Comparison of ENCODE assay signal across 22 cellular contexts in the genomic region with DNA sequence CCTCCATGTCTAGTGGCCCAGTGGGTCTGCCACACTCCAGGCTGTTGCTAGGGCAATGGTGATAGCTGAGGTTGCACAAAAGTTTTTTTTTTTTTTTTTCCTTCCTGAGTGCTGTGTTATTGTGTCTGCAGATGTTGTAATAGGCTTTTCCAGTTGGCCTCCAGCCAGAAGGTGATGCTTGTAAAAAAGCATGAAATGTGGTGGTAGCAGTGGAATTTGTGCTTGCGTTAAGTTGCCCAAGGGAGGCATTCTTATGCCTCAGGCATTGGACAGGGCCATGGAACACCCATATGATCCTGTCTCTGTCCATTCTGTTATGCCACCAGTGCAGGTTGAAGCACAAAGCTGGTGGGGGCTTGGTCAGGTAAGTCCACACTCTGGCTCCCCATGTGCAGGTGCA.
DNase-seq lines count a peak whose midpoint lies in the region; ATAC-seq and TF ChIP-seq lines count a peak whose summit lies in the region.
"Had no signal": no experiment of that assay in that cellular context is flagged by ENCODE, and none has a peak within 500 bp of the region (broad histone marks: within the 10 kb centered on the region; RNA-seq: fewer than 3 reads in every experiment).

No MANE protein-coding gene starts in this region.

- no peaks in the 10 kb centered on the region for H4K20me1 ChIP-seq in hepatocyte (ENCODE audit: insufficient read depth, poor library complexity, severe bottlenecking)

- H3K27me3 Mint-ChIP-seq in activated T-helper 1 cell treated with anti-CD3 and anti-CD28 coated beads, Interleukin-12 subunit alpha, Interleukin-12 subunit beta, Interleukin-2, Interleukin-4 antibody, amounts not matched to agents 30 ng/mL and 10 ng/mL and 1 ng/mL, durations not matched to agents 14 hours and 24 hours and 36 hours (ENCODE audit: insufficient read depth): no peaks in the 10 kb centered on the region
- H3K27me3 Mint-ChIP-seq: stimulated activated naive CD8-positive, alpha-beta T cell treated with anti-CD3 and anti-CD28 coated beads, Interleukin-15, Interleukin-2, amounts not matched to agents 100 ng/mL and 50 ng/mL, for 24 hours; T-helper 17 cell had no signal

- H2AFZ ChIP-seq in hepatocyte: no peak overlapping the region
- H2AFZ ChIP-seq: GM23338 had no signal

- no peak overlapping the region for H3K4me3 Mint-ChIP-seq in activated T-helper 1 cell treated with anti-CD3 and anti-CD28 coated beads, Interleukin-12 subunit alpha, Interleukin-12 subunit beta, Interleukin-2, Interleukin-4 antibody, amounts not matched to agents 30 ng/mL and 10 ng/mL and 1 ng/mL, durations not matched to agents 14 hours and 24 hours and 36 hours
- H3K4me3 Mint-ChIP-seq: GM23338; nephron; stimulated activated naive CD8-positive, alpha-beta T cell treated with anti-CD3 and anti-CD28 coated beads, Interleukin-15, Interleukin-2, amounts not matched to agents 100 ng/mL and 50 ng/mL, for 24 hours; T-helper 17 cell had no signal

- H3K4me2 ChIP-seq in hepatocyte: no peak overlapping the region
- H3K4me2 ChIP-seq: GM23338 had no signal

- DNase-seq in H4 (ENCODE audit: low spot score) (peak; percentile 64), M059J (ENCODE audit: low read depth) (peak; percentile 1), T1000 (lab: John Stamatoyannopoulos, UW) (peak; percentile 21), hepatocyte (ENCODE audit: low spot score) (peak; percentile 8), right cardiac atrium (no peak), GM19240 (ENCODE audit: insufficient read length, low spot score) (no peak), NCI-H526 treated with DMSO at 0.1 percent for 48 hours (lab: John Stamatoyannopoulos, UW) (no peak)
- no peak for DNase-seq in activated T-helper 1 cell treated with anti-CD3 and anti-CD28 coated beads, Interleukin-12 subunit alpha, Interleukin-12 subunit beta, Interleukin-2, Interleukin-4 antibody, amounts not matched to agents 30 ng/mL and 10 ng/mL and 1 ng/mL, durations not matched to agents 14 hours and 24 hours and 36 hours (ENCODE audit: low spot score)
- DNase-seq: activated CD8-positive, alpha-beta memory T cell treated with anti-CD3 and anti-CD28 coated beads for 24 hours; adrenal gland; colonic mucosa; EL; islet precursor cell; mesendoderm; NCI-H2081 treated with DMSO at 0.1 percent for 48 hours; psoas muscle; Right ventricle myocardium superior; T-helper 17 cell; upper lobe of left lung had no signal

- ATAC-seq in right cardiac atrium: no peak
- ATAC-seq: GM23338, psoas muscle, T-helper 17 cell had no signal

- H3K79me2 ChIP-seq in hepatocyte: no peaks in the 10 kb centered on the region

- no peaks in the 10 kb centered on the region for H3K36me3 Mint-ChIP-seq in activated T-helper 1 cell treated with anti-CD3 and anti-CD28 coated beads, Interleukin-12 subunit alpha, Interleukin-12 subunit beta, Interleukin-2, Interleukin-4 antibody, amounts not matched to agents 30 ng/mL and 10 ng/mL and 1 ng/mL, durations not matched to agents 14 hours and 24 hours and 36 hours (ENCODE audit: low read depth)

- H3K9me3 ChIP-seq in hepatocyte (ENCODE audit: low read depth): no peaks in the 10 kb centered on the region
- no peaks in the 10 kb centered on the region for H3K9me3 ChIP-seq in right cardiac atrium (ENCODE audit: control insufficient read depth, low read length)
- H3K9me3 ChIP-seq: adrenal gland, colonic mucosa, psoas muscle had no signal

- H3K27me3 ChIP-seq in hepatocyte: no peaks in the 10 kb centered on the region
- H3K27me3 ChIP-seq in right cardiac atrium (ENCODE audit: control insufficient read depth, insufficient read depth): no peaks in the 10 kb centered on the region
- H3K27me3 ChIP-seq: adrenal gland, colonic mucosa, upper lobe of left lung had no signal

- no peaks in the 10 kb centered on the region for H3K36me3 ChIP-seq in hepatocyte (replicated peaks; ENCODE audit: insufficient read depth, low read depth)
- H3K36me3 ChIP-seq: adrenal gland, colonic mucosa, upper lobe of left lung had no signal

- no peak overlapping the region for H3K4me3 ChIP-seq in hepatocyte
- no peak overlapping the region for H3K4me3 ChIP-seq in right cardiac atrium (ENCODE audit: low read length)
- H3K4me3 ChIP-seq: adrenal gland, colonic mucosa, GM23338, psoas muscle, upper lobe of left lung had no signal

- no peaks in the 10 kb centered on the region for H3K9me2 ChIP-seq in hepatocyte (replicated peaks; ENCODE audit: insufficient read depth)

- no peak for TF ChIP-seq CTCF in hepatocyte (IDR thresholded peaks at IDR 0.05; ENCODE audit: poor library complexity)

- 78% methylated on average over 1 of the region's 1 CpG for WGBS in hepatocyte (ENCODE audit: low lambda C conversion rate, missing lambda C conversion rate)
- 58% methylated on average over 1 of the region's 1 CpG for WGBS in right cardiac atrium

- H3K27ac ChIP-seq in hepatocyte: no peak overlapping the region
- H3K27ac ChIP-seq in right cardiac atrium (ENCODE audit: low read length): no peak overlapping the region
- H3K27ac ChIP-seq: adrenal gland, colonic mucosa, psoas muscle, upper lobe of left lung had no signal

- H3K27ac Mint-ChIP-seq in activated T-helper 1 cell treated with anti-CD3 and anti-CD28 coated beads, Interleukin-12 subunit alpha, Interleukin-12 subunit beta, Interleukin-2, Interleukin-4 antibody, amounts not matched to agents 30 ng/mL and 10 ng/mL and 1 ng/mL, durations not matched to agents 14 hours and 24 hours and 36 hours: no peak overlapping the region
- H3K27ac Mint-ChIP-seq: GM23338; nephron; stimulated activated naive CD8-positive, alpha-beta T cell treated with anti-CD3 and anti-CD28 coated beads, Interleukin-15, Interleukin-2, amounts not matched to agents 100 ng/mL and 50 ng/mL, for 24 hours; T-helper 17 cell had no signal

- intact Hi-C loops in right cardiac atrium (cut with DNase I): no loop called here
- intact Hi-C loops in activated T-helper 1 cell treated with anti-CD3 and anti-CD28 coated beads, Interleukin-12 subunit alpha, Interleukin-12 subunit beta, Interleukin-2, Interleukin-4 antibody, amounts not matched to agents 30 ng/mL and 10 ng/mL and 1 ng/mL, durations not matched to agents 14 hours and 24 hours and 36 hours (cut with micrococcal nuclease): no loop called here

- H3K9me3 Mint-ChIP-seq in activated T-helper 1 cell treated with anti-CD3 and anti-CD28 coated beads, Interleukin-12 subunit alpha, Interleukin-12 subunit beta, Interleukin-2, Interleukin-4 antibody, amounts not matched to agents 30 ng/mL and 10 ng/mL and 1 ng/mL, durations not matched to agents 14 hours and 24 hours and 36 hours: no peaks in the 10 kb centered on the region

- no peaks in the 10 kb centered on the region for H3K4me1 Mint-ChIP-seq in activated T-helper 1 cell treated with anti-CD3 and anti-CD28 coated beads, Interleukin-12 subunit alpha, Interleukin-12 subunit beta, Interleukin-2, Interleukin-4 antibody, amounts not matched to agents 30 ng/mL and 10 ng/mL and 1 ng/mL, durations not matched to agents 14 hours and 24 hours and 36 hours (ENCODE audit: low read depth)
- H3K4me1 Mint-ChIP-seq: GM23338, nephron, T-helper 17 cell had no signal

- H3K4me1 ChIP-seq in hepatocyte (ENCODE audit: insufficient read depth) (no peaks in the 10 kb centered on the region), right cardiac atrium (ENCODE audit: control insufficient read depth, insufficient read depth, low read length) (no peaks in the 10 kb centered on the region)
- H3K4me1 ChIP-seq: adrenal gland, colonic mucosa, psoas muscle, upper lobe of left lung had no signal

Comparison
In these comparisons a context has a peak if more than half of its experiments do, and no peak if none do; other contexts are left out.
1. DNase-seq: peak in H4 (single experiment), M059J (single experiment), T1000 (single experiment) and hepatocyte (single experiment); none in right cardiac atrium (0 of 3), GM19240 (single experiment), activated T-helper 1 cell treated with anti-CD3 and anti-CD28 coated beads, Interleukin-12 subunit alpha, Interleukin-12 subunit beta, Interleukin-2, Interleukin-4 antibody, amounts not matched to agents 30 ng/mL and 10 ng/mL and 1 ng/mL, durations not matched to agents 14 hours and 24 hours and 36 hours (single experiment) and NCI-H526 treated with DMSO at 0.1 percent for 48 hours (single experiment).